Comparison of ENCODE assay signal across 26 cellular contexts in the genomic region with DNA sequence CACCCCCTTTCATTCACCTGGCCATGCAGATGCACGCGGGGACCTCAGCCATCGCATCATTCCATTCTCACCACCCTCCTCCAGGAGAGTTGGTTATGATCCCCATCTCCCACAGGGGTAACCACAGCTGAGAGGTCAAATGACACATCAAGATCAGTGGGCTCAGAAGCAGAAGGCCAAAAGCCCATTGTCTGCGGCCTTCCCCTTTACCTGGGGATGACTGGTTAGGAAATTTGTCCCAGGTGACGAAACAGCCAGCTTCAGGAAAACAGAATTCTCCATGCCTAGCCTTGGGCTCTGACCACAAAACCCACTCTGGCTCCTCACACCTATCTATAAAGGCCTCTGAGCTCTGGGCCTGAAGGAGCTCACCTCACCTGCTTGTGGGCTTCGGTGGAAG.
"Had no signal": no experiment of that assay in that cellular context is flagged by ENCODE, and none has a peak within 500 bp of the region (broad histone marks: within the 10 kb centered on the region; RNA-seq: fewer than 3 reads in every experiment).

No MANE protein-coding gene starts in this region.

- FAIRE-seq: astrocyte, colon, small intestine, TTC549 had no signal

- H3K27ac ChIP-seq: esophagus squamous epithelium, lower lobe of right lung, parathyroid adenoma, upper lobe of right lung, WERI-Rb-1 had no signal

- DNase-seq: activated CD4-positive, alpha-beta T cell treated with anti-CD3 and anti-CD28 coated beads for 1 hour; activated naive CD4-positive, alpha-beta T cell treated with Interleukin-2 at 50 U/mL for 16 hours; activated naive CD8-positive, alpha-beta T cell treated with anti-CD3 and anti-CD28 coated beads for 36 hours; activated T-cell treated with anti-CD3 and anti-CD28 coated beads, Interleukin-2, amount 50 U/mL, for 1 hour; endodermal cell; esophagus squamous epithelium; gastrocnemius medialis; head of caudate nucleus; left colon; lower lobe of right lung; small intestine; stimulated activated CD4-positive, alpha-beta T cell treated with anti-CD3 and anti-CD28 coated beads, Interleukin-15, amount 100 ng/mL, for 24 hours; stimulated activated CD8-positive, alpha-beta memory T cell treated with anti-CD3 and anti-CD28 coated beads, Interleukin-4, amount 100 ng/mL, for 48 hours; stimulated activated naive CD8-positive, alpha-beta T cell treated with anti-CD3 and anti-CD28 coated beads, Interleukin-15, Interleukin-2, amounts not matched to agents 100 U/mL and 50 U/mL, for 24 hours; T-cell; upper lobe of right lung; WERI-Rb-1 had no signal

- H2AFZ ChIP-seq: parathyroid adenoma had no signal

- H3K9ac ChIP-seq: parathyroid adenoma had no signal

- H3K4me1 ChIP-seq: parathyroid adenoma had no signal

- H3K36me3 ChIP-seq: esophagus squamous epithelium, gastrocnemius medialis, lower lobe of right lung, upper lobe of right lung, WERI-Rb-1 had no signal

- H3K4me3 ChIP-seq: esophagus squamous epithelium, gastrocnemius medialis, lower lobe of right lung, upper lobe of right lung had no signal

- ATAC-seq: activated T-helper 17 cell treated with anti-CD3 and anti-CD28 coated beads, Interleukin-2, amount 50 U/mL, for 72 hours; left colon; natural killer cell treated with Interleukin-12 subunit alpha and Interleukin-12 subunit beta and Interleukin-15 and Interleukin-18, amount 100 ng/mL, for 72 hours; SK-N-SH treated with all-trans-retinoic acid at 6 μM for 48 hours; stimulated activated naive CD8-positive, alpha-beta T cell treated with anti-CD3 and anti-CD28 coated beads, Interleukin-15, Interleukin-2, amounts not matched to agents 100 U/mL and 50 U/mL, for 24 hours had no signal

- H3K9me3 Mint-ChIP-seq: activated naive CD8-positive, alpha-beta T cell treated with anti-CD3 and anti-CD28 coated beads for 36 hours; activated T-helper 17 cell treated with anti-CD3 and anti-CD28 coated beads, Interleukin-2, amount 50 U/mL, for 72 hours; central memory CD8-positive, alpha-beta T cell; endodermal cell; natural killer cell treated with Interleukin-12 subunit alpha and Interleukin-12 subunit beta and Interleukin-15 and Interleukin-18, amount 100 ng/mL, for 72 hours; T-cell; T-helper 2 cell treated with Interferon-gamma antibody and Interleukin-4, amounts not matched to agents 5 μg/mL and 100 μg/mL, for 36 hours had no signal

- H3K79me2 ChIP-seq: parathyroid adenoma had no signal

- H3K27me3 ChIP-seq: esophagus squamous epithelium, gastrocnemius medialis, upper lobe of right lung had no signal

- H3K9me3 ChIP-seq: esophagus squamous epithelium, gastrocnemius medialis, lower lobe of right lung, upper lobe of right lung had no signal

- H3K4me1 Mint-ChIP-seq: activated T-helper 17 cell treated with anti-CD3 and anti-CD28 coated beads, Interleukin-2, amount 50 U/mL, for 72 hours had no signal

- H3K27ac Mint-ChIP-seq: activated naive CD8-positive, alpha-beta T cell treated with anti-CD3 and anti-CD28 coated beads for 36 hours; activated T-helper 17 cell treated with anti-CD3 and anti-CD28 coated beads, Interleukin-2, amount 50 U/mL, for 72 hours; endodermal cell; natural killer cell treated with Interleukin-12 subunit alpha and Interleukin-12 subunit beta and Interleukin-15 and Interleukin-18, amount 100 ng/mL, for 72 hours; T-cell; T-helper 2 cell treated with Interferon-gamma antibody and Interleukin-4, amounts not matched to agents 5 μg/mL and 100 μg/mL, for 36 hours had no signal

- H3K36me3 Mint-ChIP-seq: activated naive CD8-positive, alpha-beta T cell treated with anti-CD3 and anti-CD28 coated beads for 36 hours; natural killer cell treated with Interleukin-12 subunit alpha and Interleukin-12 subunit beta and Interleukin-15 and Interleukin-18, amount 100 ng/mL, for 72 hours; T-cell had no signal

- H3K27me3 Mint-ChIP-seq: activated naive CD8-positive, alpha-beta T cell treated with anti-CD3 and anti-CD28 coated beads for 36 hours; activated T-helper 17 cell treated with anti-CD3 and anti-CD28 coated beads, Interleukin-2, amount 50 U/mL, for 72 hours; central memory CD8-positive, alpha-beta T cell; natural killer cell treated with Interleukin-12 subunit alpha and Interleukin-12 subunit beta and Interleukin-15 and Interleukin-18, amount 100 ng/mL, for 72 hours; T-cell had no signal

- H3K4me3 Mint-ChIP-seq: activated naive CD8-positive, alpha-beta T cell treated with anti-CD3 and anti-CD28 coated beads for 36 hours; activated T-helper 17 cell treated with anti-CD3 and anti-CD28 coated beads, Interleukin-2, amount 50 U/mL, for 72 hours; central memory CD8-positive, alpha-beta T cell; endodermal cell; natural killer cell treated with Interleukin-12 subunit alpha and Interleukin-12 subunit beta and Interleukin-15 and Interleukin-18, amount 100 ng/mL, for 72 hours; T-cell; T-helper 2 cell treated with Interferon-gamma antibody and Interleukin-4, amounts not matched to agents 5 μg/mL and 100 μg/mL, for 36 hours had no signal
